13 cellular contexts compared by ENCODE assay signal in the genomic region with DNA sequence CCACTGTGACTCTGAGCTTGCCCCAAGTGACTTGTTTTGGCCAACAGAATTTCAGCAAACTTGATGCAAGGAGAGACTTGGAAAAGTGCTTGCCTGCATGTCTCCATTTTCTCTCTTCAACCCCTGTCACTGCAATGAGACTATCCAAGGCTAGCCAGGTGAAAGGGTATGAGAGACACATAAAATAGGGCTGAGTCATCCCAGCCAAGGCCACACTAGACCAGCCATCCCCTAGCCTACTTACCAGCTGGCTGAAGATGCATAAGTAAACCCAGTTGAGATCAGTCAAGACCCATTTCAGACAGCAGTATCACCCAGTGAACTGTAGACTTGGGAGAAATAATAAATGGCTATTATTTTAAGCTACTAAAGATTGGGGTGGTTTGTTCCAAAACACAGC. TPM values are rescaled to one million over a fixed set of nuclear protein-coding genes. Genes with fewer than 3 reads are reported as not detected.
DNase-seq lines count a peak whose midpoint lies in the region; ATAC-seq and TF ChIP-seq lines count a peak whose summit lies in the region.
"Had no signal": no experiment of that assay in that cellular context is flagged by ENCODE, and none has a peak within 500 bp of the region (broad histone marks: within the 10 kb centered on the region; RNA-seq: fewer than 3 reads in every experiment).

No MANE protein-coding gene starts in this region.

- intact Hi-C loops in left cardiac atrium (cut with DNase I): no loop called here
- intact Hi-C loops in cardiac septum (cut with DNase I): no loop called here
- intact Hi-C loops in ascending aorta (cut with DNase I): loop anchor here (5.0 kb wide), 1 partner anchor 274 kb away; a partner anchor contains a TSS
- intact Hi-C loops in mucosa of descending colon (cut with DNase I, micrococcal nuclease): no loop called here
- intact Hi-C loops in tibial artery (cut with DNase I; ENCODE audit: low total_unique reads): no loop called here

- H3K4me3 ChIP-seq in ascending aorta (no peak overlapping the region), mucosa of descending colon (no peak overlapping the region), tibial artery (no peak overlapping the region)

- H3K36me3 ChIP-seq in ascending aorta (no peaks in the 10 kb centered on the region), mucosa of descending colon (ENCODE audit: low read depth) (no peaks in the 10 kb centered on the region), tibial artery (no peaks in the 10 kb centered on the region)

- H3K27ac ChIP-seq in ascending aorta (peak overlapping the region; percentile 4 to 5), tibial artery (peak overlapping the region; percentile 20 to 53)

- TF ChIP-seq CTCF in ascending aorta (IDR thresholded peaks at IDR 0.05): no peak
- no peak for TF ChIP-seq CTCF in mucosa of descending colon (IDR thresholded peaks at IDR 0.05)
- no peak for TF ChIP-seq CTCF in tibial artery (IDR thresholded peaks at IDR 0.05)

- no peak for DNase-seq in left cardiac atrium
- DNase-seq in cardiac septum (ENCODE audit: low spot score): no peak
- DNase-seq in ascending aorta (ENCODE audit: low spot score in 2 of 2): no peak
- peak in 1 of 3 donors; percentile 16 for DNase-seq in mucosa of descending colon
- no peak for DNase-seq in tibial artery
- no peak for DNase-seq in AG20443 (ENCODE audit: low spot score)
- DNase-seq in stimulated activated CD4-positive, alpha-beta T cell treated with anti-CD3 and anti-CD28 coated beads, Interleukin-1b, Interleukin-23, amount 100 ng/mL, for 48 hours: no peak
- DNase-seq in putamen (ENCODE audit: low spot score): no peak
- DNase-seq: CD4-positive, CD25-positive, alpha-beta regulatory T cell; NCI-H1048; NCI-H748 treated with DMSO at 0.1 percent for 48 hours; SHP77 treated with DMSO at 0.1 percent for 48 hours had no signal

- H3K27me3 ChIP-seq in ascending aorta: no peaks in the 10 kb centered on the region
- H3K27me3 ChIP-seq in tibial artery: no peaks in the 10 kb centered on the region

- peaks cover 0 to 7% of the 10 kb centered on the region in 2 donors for H3K4me1 ChIP-seq in ascending aorta
- peaks cover 28% of the 10 kb centered on the region for H3K4me1 ChIP-seq in mucosa of descending colon (ENCODE audit: low read depth)
- peaks cover 4 to 58% (median 14%) of the 10 kb centered on the region in 4 donors for H3K4me1 ChIP-seq in tibial artery

- no peaks in the 10 kb centered on the region for H3K9me3 ChIP-seq in ascending aorta
- no peaks in the 10 kb centered on the region for H3K9me3 ChIP-seq in mucosa of descending colon
- H3K9me3 ChIP-seq in tibial artery: no peaks in the 10 kb centered on the region

- peak; percentile 10 to 17 for ATAC-seq in left cardiac atrium
- ATAC-seq in mucosa of descending colon: peak; percentile 50
- ATAC-seq: Panc1 had no signal

RNA-seq across cellular contexts. Expression of a gene that starts 52.9 kb away (rescaled TPM):
- total RNA-seq in left cardiac atrium: 100 to 1,000 TPM in 1 of 2 donors, 10 to 100 TPM in 1; 95.8 to 106 TPM
- total RNA-seq in cardiac septum: 127 TPM
- 4.9 TPM for total RNA-seq in ascending aorta
- 10 to 100 TPM in 1 of 3 donors, 1 to 10 TPM in 2; 8.0 to 13.2 (median 9.9) TPM for total RNA-seq in mucosa of descending colon
- total RNA-seq: CD4-positive, CD25-positive, alpha-beta regulatory T cell had no signal
